In genomic region chr16:14562691-14563491, GRCh38 we compare ENCODE assay signal across 1 cellular context.
TF ChIP-seq lines count a peak whose summit lies in the region.

No MANE protein-coding gene starts in this region.

TF ChIP-seq in HepG2, 621 proteins besides CTCF, POLR2A, EP300 and RAD21 (continued from another document and continues in another):
- TF ChIP-seq ZNF503 (CRISPR knock-in tag; IDR thresholded peaks at IDR 0.05) (peak; percentile 78), ZFP90 (CRISPR knock-in tag; IDR thresholded peaks at IDR 0.05; ENCODE audit: borderline replicate concordance) (peak; percentile 77; the same call in 1 of the 2 replicates), ELK4 (CRISPR knock-in tag; IDR thresholded peaks at IDR 0.05; ENCODE audit: borderline replicate concordance) (no peak), ZFP37 (CRISPR knock-in tag; IDR thresholded peaks at IDR 0.05; ENCODE audit: borderline replicate concordance) (no peak), NAIF1 (CRISPR knock-in tag; IDR thresholded peaks at IDR 0.05; ENCODE audit: borderline replicate concordance) (no peak), ZNF501 (CRISPR knock-in tag; IDR thresholded peaks at IDR 0.05) (no peak; the same call in 1 of the 2 replicates), ARID5B (CRISPR knock-in tag; IDR thresholded peaks at IDR 0.05) (peak; percentile 97), ATF7 (IDR thresholded peaks at IDR 0.05) (peak; percentile 82), ATF7 (CRISPR knock-in tag; IDR thresholded peaks at IDR 0.05) (no peak; the same call in 1 of the 2 replicates), ZNF12 (CRISPR knock-in tag; IDR thresholded peaks at IDR 0.05) (peak; percentile 54; the same call in 1 of the 2 replicates), NFKBIZ (CRISPR knock-in tag; IDR thresholded peaks at IDR 0.05) (peak; percentile 94; the same call in 1 of the 2 replicates), HMGXB3 (CRISPR knock-in tag; IDR thresholded peaks at IDR 0.05; ENCODE audit: borderline replicate concordance) (peak; percentile 87), HNF1A (IDR thresholded peaks at IDR 0.05; ENCODE audit: low read depth) (peak; percentile 57; the same call in 1 of the 2 replicates), HNF1A (CRISPR knock-in tag; IDR thresholded peaks at IDR 0.05; ENCODE audit: borderline replicate concordance) (peak; percentile 62; the same call in 1 of the 2 replicates), ZNF781 (CRISPR knock-in tag; IDR thresholded peaks at IDR 0.05; ENCODE audit: borderline replicate concordance, not compliant biosample characterization) (no peak), SATB2 (CRISPR knock-in tag; IDR thresholded peaks at IDR 0.05) (peak; percentile 95; the same call in 1 of the 2 replicates), ZNF572 (CRISPR knock-in tag; IDR thresholded peaks at IDR 0.05) (no peak), GPN1 (CRISPR knock-in tag; IDR thresholded peaks at IDR 0.05; ENCODE audit: borderline replicate concordance) (no peak), NFATC3 (CRISPR knock-in tag; IDR thresholded peaks at IDR 0.05) (no peak), TEAD3 (CRISPR knock-in tag; optimal IDR thresholded peaks at IDR 0.05; ENCODE audit: borderline replicate concordance) (peak; percentile 84), SNAI1 (CRISPR knock-in tag; IDR thresholded peaks at IDR 0.05; ENCODE audit: borderline replicate concordance) (no peak), MLXIP (CRISPR knock-in tag; IDR thresholded peaks at IDR 0.05; ENCODE audit: borderline replicate concordance) (no peak), SMC3 (IDR thresholded peaks at IDR 0.05; ENCODE audit: low read length) (peak; percentile 36; the same call in 1 of the 2 replicates), ZNF484 (CRISPR knock-in tag; IDR thresholded peaks at IDR 0.05; ENCODE audit: borderline replicate concordance, low read depth) (no peak), SUZ12 (IDR thresholded peaks at IDR 0.05; ENCODE audit: low read depth, low read length) (no peak), ZNF280B (CRISPR knock-in tag; IDR thresholded peaks at IDR 0.05; ENCODE audit: borderline replicate concordance) (no peak), POLR2G (IDR thresholded peaks at IDR 0.05; ENCODE audit: low read depth, low read length) (no peak), TEF (CRISPR knock-in tag; IDR thresholded peaks at IDR 0.05) (no peak; the same call in 1 of the 2 replicates), HIC2 (CRISPR knock-in tag; IDR thresholded peaks at IDR 0.05; ENCODE audit: low read depth) (no peak)
